8 cellular contexts compared by ENCODE assay signal in the genomic region with DNA sequence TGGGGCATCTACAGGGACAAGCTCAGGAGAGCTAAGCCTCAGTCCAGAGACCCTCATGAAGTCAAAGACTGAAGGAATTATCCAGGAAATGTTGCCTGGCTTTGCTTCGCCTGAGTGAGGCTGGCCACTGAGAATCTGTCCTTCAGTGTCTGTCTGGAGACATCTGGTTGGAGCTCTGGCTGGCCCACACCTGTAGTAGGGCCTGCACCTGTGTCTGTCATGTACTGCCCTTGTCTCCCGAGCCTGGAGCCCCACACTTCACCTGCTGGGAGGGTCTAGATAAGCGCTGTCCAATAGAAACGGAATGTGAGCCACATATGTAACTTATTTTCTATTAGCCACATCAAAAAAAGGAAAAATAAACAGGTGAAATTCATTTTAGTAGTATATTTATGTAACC. TPM values are rescaled to one million over a fixed set of nuclear protein-coding genes. Genes with fewer than 3 reads are reported as not detected.
DNase-seq lines count a peak whose midpoint lies in the region; ATAC-seq lines count a peak whose summit lies in the region.

No MANE protein-coding gene starts in this region.

- WGBS in mesenchymal stem cell, result 51% methylated on average over 2 of the region's 4 CpGs

- H3K4ac ChIP-seq in mesenchymal stem cell (ENCODE audit: low read depth in 1 of 2, low read length in 2 of 2), result no peak overlapping the region

- H2BK15ac ChIP-seq in mesenchymal stem cell (ENCODE audit: low read depth, poor library complexity, severe bottlenecking), result no peak overlapping the region

- no peak overlapping the region for H4K91ac ChIP-seq in mesenchymal stem cell (ENCODE audit: low read length)

- H3K36me3 ChIP-seq in mesenchymal stem cell (ENCODE audit: control insufficient read depth in 1 of 2, insufficient read depth in 2 of 2, low read depth in 1 of 2, low read length in 2 of 2), result no peaks in the 10 kb centered on the region
- H3K36me3 ChIP-seq in stomach smooth muscle (ENCODE audit: control insufficient read depth in 2 of 2, insufficient read depth in 2 of 2, low read length in 2 of 2), result no peaks in the 10 kb centered on the region

- H3K27ac Mint-ChIP-seq in T-helper 2 cell treated with Interferon-gamma antibody and Interleukin-4, amounts not matched to agents 5 μg/mL and 100 μg/mL, for 36 hours, result peak overlapping the region; percentile 29
- H3K27ac Mint-ChIP-seq in activated naive CD8-positive, alpha-beta T cell, result peak overlapping the region; percentile 75

- H3K27me3 Mint-ChIP-seq in T-helper 2 cell treated with Interferon-gamma antibody and Interleukin-4, amounts not matched to agents 5 μg/mL and 100 μg/mL, for 36 hours (ENCODE audit: low read depth), result no peaks in the 10 kb centered on the region
- H3K27me3 Mint-ChIP-seq in activated naive CD8-positive, alpha-beta T cell, result no peaks in the 10 kb centered on the region

- peak overlapping the region in 1 of 2 experiments; percentile 0 for H3K18ac ChIP-seq in mesenchymal stem cell (ENCODE audit: low read depth in 1 of 2, low read length in 2 of 2)

- ATAC-seq in GM19452 (IDR thresholded peaks at IDR 0.05; ENCODE audit: unreplicated experiment) (no peak), GM19324 (IDR thresholded peaks at IDR 0.05; ENCODE audit: low FRiP score, unreplicated experiment) (no peak)

- H3K4me1 ChIP-seq in mesenchymal stem cell (ENCODE audit: control insufficient read depth, insufficient read depth, low read depth, low read length), result peaks cover 27% of the 10 kb centered on the region
- H3K4me1 ChIP-seq in stomach smooth muscle (ENCODE audit: control insufficient read depth, insufficient read depth, low read length), result peaks cover 41% of the 10 kb centered on the region

- peak overlapping the region; percentile 41 for H3K4me3 Mint-ChIP-seq in T-helper 2 cell treated with Interferon-gamma antibody and Interleukin-4, amounts not matched to agents 5 μg/mL and 100 μg/mL, for 36 hours
- H3K4me3 Mint-ChIP-seq in activated naive CD8-positive, alpha-beta T cell, result peak overlapping the region; percentile 10

- H3K4me3 ChIP-seq in mesenchymal stem cell (ENCODE audit: insufficient read depth in 1 of 2, low read depth in 1 of 2, low read length in 2 of 2), result no peak overlapping the region
- peak overlapping the region in 1 of 2 donors; percentile 49 for H3K4me3 ChIP-seq in stomach smooth muscle (ENCODE audit: low read length in 2 of 2)

- H3K9me3 ChIP-seq in mesenchymal stem cell (ENCODE audit: control insufficient read depth, low read length) (no peaks in the 10 kb centered on the region), stomach smooth muscle (ENCODE audit: control insufficient read depth in 2 of 2, low read length in 2 of 2) (no peaks in the 10 kb centered on the region)

- no peaks in the 10 kb centered on the region for H3K27me3 ChIP-seq in mesenchymal stem cell (ENCODE audit: control insufficient read depth in 1 of 2, insufficient read depth in 1 of 2, low read length in 2 of 2)
- no peaks in the 10 kb centered on the region for H3K27me3 ChIP-seq in stomach smooth muscle (ENCODE audit: control insufficient read depth in 1 of 2, insufficient read depth in 2 of 2, low read length in 2 of 2)

- no peaks in the 10 kb centered on the region for H3K36me3 Mint-ChIP-seq in T-helper 2 cell treated with Interferon-gamma antibody and Interleukin-4, amounts not matched to agents 5 μg/mL and 100 μg/mL, for 36 hours (ENCODE audit: low read depth)
- H3K36me3 Mint-ChIP-seq in activated naive CD8-positive, alpha-beta T cell, result no peaks in the 10 kb centered on the region

- H3K27ac ChIP-seq in mesenchymal stem cell (ENCODE audit: low read length, poor library complexity, severe bottlenecking) (no peak overlapping the region), stomach smooth muscle (ENCODE audit: low read length) (peak overlapping the region; percentile 82)

- H2BK120ac ChIP-seq in mesenchymal stem cell (ENCODE audit: low read depth, low read length), result no peak overlapping the region

- H2BK12ac ChIP-seq in mesenchymal stem cell (ENCODE audit: low read length in 2 of 2), result peak overlapping the region in 1 of 2 experiments; percentile 56

- H3K4me1 Mint-ChIP-seq in T-helper 2 cell treated with Interferon-gamma antibody and Interleukin-4, amounts not matched to agents 5 μg/mL and 100 μg/mL, for 36 hours (ENCODE audit: low read depth), result peaks cover 68% of the 10 kb centered on the region
- peaks cover 88% of the 10 kb centered on the region for H3K4me1 Mint-ChIP-seq in activated naive CD8-positive, alpha-beta T cell (ENCODE audit: low read depth)

- no peak overlapping the region for H3K4me2 ChIP-seq in mesenchymal stem cell (ENCODE audit: low read length, poor library complexity, severe bottlenecking)

- no peak overlapping the region for H2BK5ac ChIP-seq in mesenchymal stem cell (ENCODE audit: low read depth, low read length, poor library complexity, severe bottlenecking)

- no peak for DNase-seq in T-helper 2 cell treated with Interferon-gamma antibody and Interleukin-4, amounts not matched to agents 5 μg/mL and 100 μg/mL, for 36 hours (ENCODE audit: low spot score)
- DNase-seq in T-helper 2 cell, result no peak
- no peak for DNase-seq in mesenchymal stem cell
- DNase-seq in amniotic stem cell (lab: John Stamatoyannopoulos, UW), result no peak

- H2AFZ ChIP-seq in mesenchymal stem cell (ENCODE audit: low read depth, low read length), result no peak overlapping the region

- no peaks in the 10 kb centered on the region for H3K79me1 ChIP-seq in mesenchymal stem cell (replicated peaks; ENCODE audit: low read length, poor library complexity, severe bottlenecking)

- H3K9ac ChIP-seq in mesenchymal stem cell (ENCODE audit: low read length) (peak overlapping the region; percentile 75), stomach smooth muscle (ENCODE audit: low read length in 2 of 2) (peak overlapping the region in 1 of 2 donors; percentile 60)

- no peak overlapping the region for H2AK5ac ChIP-seq in mesenchymal stem cell (ENCODE audit: low read length, severe bottlenecking)

- no peak overlapping the region for H3K23ac ChIP-seq in mesenchymal stem cell (ENCODE audit: low read length in 2 of 2)

- H3K14ac ChIP-seq in mesenchymal stem cell (ENCODE audit: low read length in 2 of 2), result no peak overlapping the region

- no peak overlapping the region for H4K8ac ChIP-seq in mesenchymal stem cell (ENCODE audit: low read length)

- no peaks in the 10 kb centered on the region for H3K9me3 Mint-ChIP-seq in T-helper 2 cell treated with Interferon-gamma antibody and Interleukin-4, amounts not matched to agents 5 μg/mL and 100 μg/mL, for 36 hours
- H3K9me3 Mint-ChIP-seq in activated naive CD8-positive, alpha-beta T cell (ENCODE audit: low read depth), result no peaks in the 10 kb centered on the region

RNA-seq across cellular contexts. Expression of a gene that starts 9.9 kb away (rescaled TPM):
- 50.4 TPM for polyA plus RNA-seq in mesenchymal stem cell (2013, experiment 1 of 2)
- 47.9 TPM for polyA plus RNA-seq in mesenchymal stem cell (2013, experiment 2 of 2)

RNA-seq across cellular contexts. Expression of a gene that starts 56.5 kb away (rescaled TPM):
- 8.4 TPM for polyA plus RNA-seq in mesenchymal stem cell (2013, experiment 1 of 2)
- polyA plus RNA-seq in mesenchymal stem cell (2013, experiment 2 of 2), result 8.3 TPM
